Comparison of ENCODE assay signal across 16 cellular contexts in the genomic region with DNA sequence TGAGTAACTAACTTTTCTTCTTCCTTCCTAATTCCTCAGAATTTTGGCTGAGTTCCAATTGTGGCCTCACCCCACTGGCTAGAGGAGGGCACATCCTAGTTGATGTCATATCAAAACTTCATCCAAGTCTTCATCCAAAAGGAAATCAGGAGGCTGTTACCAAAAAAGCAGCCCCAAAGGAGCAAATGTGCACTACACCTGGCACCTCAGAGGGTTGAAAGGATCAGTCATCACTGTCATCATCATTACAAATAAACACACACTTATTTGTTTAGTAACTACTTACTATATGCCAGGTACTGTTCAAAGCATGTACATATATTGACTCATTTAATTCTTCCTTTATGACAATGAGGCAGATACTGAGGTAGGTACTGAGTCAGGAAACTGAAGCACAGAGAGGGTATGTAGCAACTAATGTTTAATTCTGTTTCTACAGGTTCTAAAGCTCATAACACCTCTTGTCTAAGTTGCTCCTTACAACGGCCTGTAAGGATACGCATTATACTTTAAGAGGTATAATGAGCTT. TPM values are rescaled to one million over a fixed set of nuclear protein-coding genes. Genes with fewer than 3 reads are reported as not detected.
"Had no signal": no experiment of that assay in that cellular context is flagged by ENCODE, and none has a peak within 500 bp of the region (broad histone marks: within the 10 kb centered on the region; RNA-seq: fewer than 3 reads in every experiment).

No MANE protein-coding gene starts in this region.

- H3K27ac Mint-ChIP-seq: activated naive CD8-positive, alpha-beta T cell treated with anti-CD3 and anti-CD28 coated beads, Interleukin-2, amount 10 ng/mL, durations not matched to agents 7 days and 5 days; nephron progenitor cell had no signal

- H3K4me3 ChIP-seq: cardiac muscle cell, SJCRH30, suprapubic skin, upper lobe of left lung had no signal

- H3K27ac ChIP-seq: cardiac muscle cell, SJCRH30, suprapubic skin, upper lobe of left lung had no signal

- ATAC-seq: left lobe of liver, sciatic nerve had no signal

- H3K36me3 ChIP-seq: cardiac muscle cell, SJCRH30, suprapubic skin, upper lobe of left lung had no signal

- H3K27me3 ChIP-seq: SJCRH30, upper lobe of left lung had no signal

- DNase-seq: activated CD4-positive, alpha-beta T cell treated with anti-CD3 and anti-CD28 coated beads for 48 hours; activated naive CD8-positive, alpha-beta T cell treated with anti-CD3 and anti-CD28 coated beads, Interleukin-2, amount 10 ng/mL, durations not matched to agents 7 days and 5 days; activated T-cell treated with anti-CD3 and anti-CD28 coated beads, Interleukin-2, amount 50 U/mL, for 1 hour; anterior cingulate cortex; hypothalamus; nephron progenitor cell; SJCRH30; stimulated activated CD4-positive, alpha-beta T cell treated with anti-CD3 and anti-CD28 coated beads, Interleukin-2, amount 100 ng/mL, for 24 hours; stimulated activated naive CD4-positive, alpha-beta T cell; upper lobe of left lung had no signal

- H3K4me1 ChIP-seq: SJCRH30, suprapubic skin, upper lobe of left lung had no signal

- H3K4me1 Mint-ChIP-seq: activated naive CD8-positive, alpha-beta T cell treated with anti-CD3 and anti-CD28 coated beads, Interleukin-2, amount 10 ng/mL, durations not matched to agents 7 days and 5 days; nephron progenitor cell had no signal

- H3K4me3 Mint-ChIP-seq: activated naive CD8-positive, alpha-beta T cell treated with anti-CD3 and anti-CD28 coated beads, Interleukin-2, amount 10 ng/mL, durations not matched to agents 7 days and 5 days; nephron progenitor cell had no signal

- H3K9me3 ChIP-seq: SJCRH30, suprapubic skin, upper lobe of left lung had no signal

- H3K9me3 Mint-ChIP-seq: activated naive CD8-positive, alpha-beta T cell treated with anti-CD3 and anti-CD28 coated beads, Interleukin-2, amount 10 ng/mL, durations not matched to agents 7 days and 5 days; nephron progenitor cell had no signal

- H3K36me3 Mint-ChIP-seq: activated naive CD8-positive, alpha-beta T cell treated with anti-CD3 and anti-CD28 coated beads, Interleukin-2, amount 10 ng/mL, durations not matched to agents 7 days and 5 days had no signal

RNA-seq across cellular contexts. Expression of a gene that starts 7.4 kb away (rescaled TPM):
- total RNA-seq: activated naive CD8-positive, alpha-beta T cell treated with anti-CD3 and anti-CD28 coated beads, Interleukin-2, amount 10 ng/mL, durations not matched to agents 7 days and 5 days; left lobe of liver; pulmonary artery endothelial cell; SJCRH30; T-helper 2 cell treated with Interferon-gamma antibody and Interleukin-4, amounts not matched to agents 100 ng/mL and 5 ng/mL, for 36 hours had no signal
